13 cellular contexts compared by ENCODE assay signal in genomic region chr18:61988100-61988499, GRCh38.
"Had no signal": no experiment of that assay in that cellular context is flagged by ENCODE, and none has a peak within 500 bp of the region (broad histone marks: within the 10 kb centered on the region; RNA-seq: fewer than 3 reads in every experiment).

No MANE protein-coding gene starts in this region.

- H3K36me3 ChIP-seq: gastroesophageal sphincter, tibial nerve had no signal

- H3K4me3 ChIP-seq: gastroesophageal sphincter, skin epidermis, tibial nerve had no signal

- DNase-seq: activated CD4-positive, alpha-beta T cell treated with anti-CD3 and anti-CD28 coated beads, Interleukin-2, amount 50 U/mL, for 48 hours; activated CD8-positive, alpha-beta memory T cell treated with anti-CD3 and anti-CD28 coated beads, Interleukin-2, amount 10 ng/mL, durations not matched to agents 7 days and 5 days; activated gamma-delta T cell treated with Interleukin-2 at 50 U/mL for 16 hours; activated naive CD8-positive, alpha-beta T cell treated with anti-CD3 and anti-CD28 coated beads for 36 hours; activated T-cell treated with anti-CD3 and anti-CD28 coated beads, Interleukin-2, amount 50 U/mL, for 4 hours; anterior cingulate cortex; cortex of kidney; effector CD8-positive, alpha-beta T cell; kidney; retina had no signal

- H3K27me3 ChIP-seq: gastroesophageal sphincter, tibial nerve had no signal
